ENCODE assay signal across 8 cellular contexts in genomic region chr17:37358830-37359681, GRCh38. TPM values are rescaled to one million over a fixed set of nuclear protein-coding genes. Genes with fewer than 3 reads are reported as not detected.
DNase-seq lines count a peak whose midpoint lies in the region; ATAC-seq and TF ChIP-seq lines count a peak whose summit lies in the region.

No MANE protein-coding gene starts in this region.

- H3K27ac ChIP-seq in IMR-90 (ENCODE audit: insufficient read depth, low read length) (peak overlapping the region; percentile 76), muscle layer of duodenum (ENCODE audit: low read length) (peak overlapping the region; percentile 79)

- dilution Hi-C loops in IMR-90 (cut with HindIII; ENCODE audit: low sequenced_read_pairs, unreplicated experiment) = no loop called here

- BruUV-seq in IMR-90 (replicated peaks; lab: Mats Ljungman, UMichigan) = no TSS peak

- peak overlapping the region; percentile 68 for H4K91ac ChIP-seq in IMR-90 (ENCODE audit: insufficient read depth, low read depth, low read length)

- DNase-seq in DMS53 (lab: John Stamatoyannopoulos, UW) (peak; percentile 97), IMR-90 (peak; percentile 86), OCI-M2 (lab: John Stamatoyannopoulos, UW; ENCODE audit: unreplicated experiment) (peak; percentile 66)
- peak; percentile 93 for DNase-seq in activated T-cell treated with anti-CD3 and anti-CD28 coated beads, Interleukin-2, amount 50 U/mL, for 24 hours
- peak; percentile 76 for DNase-seq in stimulated activated CD8-positive, alpha-beta memory T cell treated with anti-CD3 and anti-CD28 coated beads, Interleukin-7, amount 100 ng/mL, for 24 hours (ENCODE audit: low read depth)

- H4K20me1 ChIP-seq in IMR-90 (ENCODE audit: insufficient read depth, low read length) = peaks cover 4% of the 10 kb centered on the region; the same call in 1 of the 2 replicates

- H3K27me3 ChIP-seq in IMR-90 (ENCODE audit: control insufficient read depth, insufficient read depth, low read length) (no peaks in the 10 kb centered on the region), muscle layer of duodenum (ENCODE audit: low read depth, low read length) (no peaks in the 10 kb centered on the region)

- peaks cover 29% of the 10 kb centered on the region for H3K36me3 Mint-ChIP-seq in activated T-cell treated with anti-CD3 and anti-CD28 coated beads, Interleukin-2, amount 50 U/mL, for 24 hours (ENCODE audit: low read depth)

- in situ Hi-C loops in IMR-90 (cut with MboI; ENCODE audit: low sequenced_read_pairs) = no loop called here

- 1% methylated on average over 41 of the region's 88 CpGs; no CpG with 5 or more reads in 1 of the 2 experiments for WGBS in IMR-90 (ENCODE audit: extremely low coverage in 2 of 2, insufficient read length in 1 of 2), 2 experiments

- peak overlapping the region; percentile 17 for H4K5ac ChIP-seq in IMR-90 (ENCODE audit: low read depth, low read length)

- H3K9me3 ChIP-seq in IMR-90 (ENCODE audit: control insufficient read depth, insufficient read depth, low read length) (no peaks in the 10 kb centered on the region), muscle layer of duodenum (ENCODE audit: control insufficient read depth in 1 of 2, low read length in 2 of 2) (no peaks in the 10 kb centered on the region)

- peak overlapping the region; percentile 83 for H3K4ac ChIP-seq in IMR-90 (ENCODE audit: low read depth, low read length)

- peak overlapping the region; percentile 66; the same call in 1 of the 2 replicates for H3K18ac ChIP-seq in IMR-90 (ENCODE audit: low read depth, low read length)

- peak overlapping the region; percentile 90 for H2AK5ac ChIP-seq in IMR-90 (ENCODE audit: low read depth, low read length)

- H2AFZ ChIP-seq in IMR-90 (replicated peaks; ENCODE audit: low read length, poor library complexity) = peak overlapping the region; percentile 94

- H3K36me3 ChIP-seq in IMR-90 (ENCODE audit: control insufficient read depth, insufficient read depth, low read length) = peaks cover 1% of the 10 kb centered on the region
- H3K36me3 ChIP-seq in muscle layer of duodenum (ENCODE audit: control insufficient read depth in 1 of 2, insufficient read depth in 2 of 2, low read length in 2 of 2) = no peaks in the 10 kb centered on the region

- ATAC-seq in GM21529 (IDR thresholded peaks at IDR 0.05; ENCODE audit: unreplicated experiment) (peak; percentile 89), IMR-90 (ENCODE audit: low read depth) (peak; percentile 94), esophagus mucosa (peak; percentile 89)

- POLR2A ChIA-PET in IMR-90 (lab: Charles Lee; ENCODE audit: unreplicated experiment) = interaction anchor here (0.6 kb wide), 1 partner anchor 204 kb away, joined by 4 read pairs; no protein-coding TSS in a partner anchor

- CTCF ChIA-PET in IMR-90 (lab: Yijun Ruan, JAX) = interaction anchor here (0.6 to 1.8 kb wide), 3 partner anchors 14 to 174 kb away, joined by 3 to 10 read pairs (median 3); no protein-coding TSS in a partner anchor

- H3K9me3 Mint-ChIP-seq in activated T-cell treated with anti-CD3 and anti-CD28 coated beads, Interleukin-2, amount 50 U/mL, for 24 hours = no peaks in the 10 kb centered on the region

- intact Hi-C loops in IMR-90 (cut with micrococcal nuclease) = loop anchor here (2.0 kb wide), 1 partner anchor 86 kb away; no protein-coding TSS in a partner anchor

- peak overlapping the region; percentile 91 for H3K27ac Mint-ChIP-seq in activated T-cell treated with anti-CD3 and anti-CD28 coated beads, Interleukin-2, amount 50 U/mL, for 24 hours

- peak overlapping the region; percentile 45 for H3K56ac ChIP-seq in IMR-90 (ENCODE audit: extremely low read depth, insufficient read depth, low read length)

- H3K27me3 Mint-ChIP-seq in activated T-cell treated with anti-CD3 and anti-CD28 coated beads, Interleukin-2, amount 50 U/mL, for 24 hours = no peaks in the 10 kb centered on the region

- 0 out of 2 replicates have a peak overlapping the region, but pooled peaks have one; percentile 9 for H2BK20ac ChIP-seq in IMR-90 (ENCODE audit: low read depth, low read length)

- TF ChIP-seq RAD21 in IMR-90 (IDR thresholded peaks at IDR 0.05; ENCODE audit: low read length) = no peak

- H2BK120ac ChIP-seq in IMR-90 (ENCODE audit: low read depth, low read length) = peak overlapping the region; percentile 67; the same call in 1 of the 2 replicates

- H3K4me1 ChIP-seq in IMR-90 (ENCODE audit: control insufficient read depth, insufficient read depth, low read length) (peaks cover 5% of the 10 kb centered on the region), muscle layer of duodenum (ENCODE audit: control insufficient read depth in 1 of 2, insufficient read depth in 2 of 2, low read length in 2 of 2) (peaks cover 5% of the 10 kb centered on the region in 2 donors)

- H3K9ac ChIP-seq in IMR-90 (ENCODE audit: low read depth, low read length) = peak overlapping the region; percentile 68

- peaks cover 6 to 39% of the 10 kb centered on the region in 2 experiments; a peak in 3 of 4 replicates for H3K79me1 ChIP-seq in IMR-90 (ENCODE audit: low read depth in 1 of 2, low read length in 2 of 2)

- H3K4me1 Mint-ChIP-seq in activated T-cell treated with anti-CD3 and anti-CD28 coated beads, Interleukin-2, amount 50 U/mL, for 24 hours (ENCODE audit: low read depth) = peaks cover 30% of the 10 kb centered on the region

- H2BK5ac ChIP-seq in IMR-90 (ENCODE audit: low read depth, low read length, poor library complexity, severe bottlenecking) = peak overlapping the region; percentile 10

- peak; percentile 35; the same call in 1 of the 2 replicates for TF ChIP-seq CTCF in IMR-90 (conservative IDR thresholded peaks at IDR 0.05; ENCODE audit: low read depth, low read length)

- peak overlapping the region; percentile 89 to 95 for H4K8ac ChIP-seq in IMR-90 (ENCODE audit: low read depth in 2 of 2, low read length in 2 of 2)

- peak overlapping the region; percentile 95 for H2AK9ac ChIP-seq in IMR-90 (replicated peaks; ENCODE audit: low read depth, low read length, poor library complexity)

- 0 out of 2 replicates have a peak, but pooled peaks cover 3% of the 10 kb centered on the region for H3K9me1 ChIP-seq in IMR-90 (ENCODE audit: insufficient read depth, low read length)

- peak overlapping the region; percentile 87 for H3K14ac ChIP-seq in IMR-90 (replicated peaks; ENCODE audit: low read depth, low read length)

- H3K4me3 Mint-ChIP-seq in activated T-cell treated with anti-CD3 and anti-CD28 coated beads, Interleukin-2, amount 50 U/mL, for 24 hours = peak overlapping the region; percentile 95

- H3K4me3 ChIP-seq in IMR-90 (ENCODE audit: insufficient read depth, low read depth, low read length) (peak overlapping the region; percentile 80), muscle layer of duodenum (ENCODE audit: low read depth in 1 of 2, low read length in 2 of 2) (peak overlapping the region; percentile 84 to 92)

- peak overlapping the region; percentile 91; the same call in 1 of the 2 replicates for H3K23ac ChIP-seq in IMR-90 (ENCODE audit: low read depth, low read length)

- peak overlapping the region; percentile 69; the same call in 1 of the 3 replicates for H2BK15ac ChIP-seq in IMR-90 (ENCODE audit: low read depth, low read length)

- H3K4me2 ChIP-seq in IMR-90 (ENCODE audit: low read depth, low read length) = peak overlapping the region; percentile 87

- TF ChIP-seq POLR2A in IMR-90 (IDR thresholded peaks at IDR 0.05; ENCODE audit: low read depth, low read length) = peak; percentile 66

TF ChIP-seq in IMR-90, 13 proteins besides CTCF, POLR2A, EP300 and RAD21 (continues in another document):
- TF ChIP-seq CEBPB (IDR thresholded peaks at IDR 0.05; ENCODE audit: low read depth, low read length) = no peak
- TF ChIP-seq CHD1 (IDR thresholded peaks at IDR 0.05; ENCODE audit: low read depth, low read length) = no peak
- TF ChIP-seq FOS (IDR thresholded peaks at IDR 0.05; ENCODE audit: low read depth, low read length) = no peak
- no peak for TF ChIP-seq NFE2L2 (IDR thresholded peaks at IDR 0.05; ENCODE audit: low read depth, low read length)
- peak; percentile 88; the same call in 1 of the 2 replicates for TF ChIP-seq MXI1 (IDR thresholded peaks at IDR 0.05; ENCODE audit: borderline replicate concordance, low read depth, low read length)
- TF ChIP-seq SMC3 (IDR thresholded peaks at IDR 0.05; ENCODE audit: low read depth, low read length) = no peak
- peak; percentile 3; the same call in 1 of the 2 replicates for TF ChIP-seq BHLHE40 (IDR thresholded peaks at IDR 0.05; ENCODE audit: low read depth, low read length)
- TF ChIP-seq MAZ (IDR thresholded peaks at IDR 0.05; ENCODE audit: borderline replicate concordance, low read depth, low read length) = peak; percentile 53; the same call in 1 of the 2 replicates
- TF ChIP-seq ELK1 (IDR thresholded peaks at IDR 0.05; ENCODE audit: borderline replicate concordance, low read depth, low read length) = no peak

RNA-seq across cellular contexts. Expression of gene C17orf78, which starts 16.7 kb away (rescaled TPM):
- total RNA-seq in IMR-90 (2012; rRNA removed) (not detected in 2 replicates), esophagus mucosa (not detected)
- not detected in 2 replicates for polyA plus RNA-seq in IMR-90 (2012; rRNA removed)
- not detected in 2 replicates for polyA plus RNA-seq in IMR-90 (2012; cell fraction: cytosol; rRNA removed)
- not detected in 2 replicates for polyA plus RNA-seq in IMR-90 (2012; cell fraction: nucleus; rRNA removed; ENCODE audit: low replicate concordance)

RNA-seq across cellular contexts. Expression of gene ACACA, which starts 47.6 kb away (rescaled TPM):
- 35.3 and 39.1 TPM in 2 replicates for total RNA-seq in IMR-90 (2012; rRNA removed)
- 19.7 and 21.3 TPM in 2 replicates for polyA plus RNA-seq in IMR-90 (2012; rRNA removed)
- polyA plus RNA-seq in IMR-90 (2012; cell fraction: cytosol; rRNA removed) = 8.0 and 10.6 TPM in 2 replicates
- 16.2 and 40.7 TPM in 2 replicates for polyA plus RNA-seq in IMR-90 (2012; cell fraction: nucleus; rRNA removed; ENCODE audit: low replicate concordance)
- total RNA-seq in esophagus mucosa = 119 TPM

RNA-seq across cellular contexts. Expression of gene TADA2A, which starts 47.6 kb away (rescaled TPM):
- 17.2 and 19.7 TPM in 2 replicates for total RNA-seq in IMR-90 (2012; rRNA removed)
- 9.0 and 13.1 TPM in 2 replicates for polyA plus RNA-seq in IMR-90 (2012; rRNA removed)
- polyA plus RNA-seq in IMR-90 (2012; cell fraction: cytosol; rRNA removed) = 3.4 and 3.5 TPM in 2 replicates
- polyA plus RNA-seq in IMR-90 (2012; cell fraction: nucleus; rRNA removed; ENCODE audit: low replicate concordance) = 7.1 and 33.3 TPM in 2 replicates
- total RNA-seq in esophagus mucosa = 8.2 TPM

Comparison
In these comparisons a context has a peak if more than half of its experiments do, and no peak if none do; other contexts are left out.
1. Peak in every context shown above with its lines: DNase-seq, ATAC-seq, H3K4me3 ChIP-seq and H3K27ac ChIP-seq.